16 cellular contexts compared by ENCODE assay signal in the genomic region with DNA sequence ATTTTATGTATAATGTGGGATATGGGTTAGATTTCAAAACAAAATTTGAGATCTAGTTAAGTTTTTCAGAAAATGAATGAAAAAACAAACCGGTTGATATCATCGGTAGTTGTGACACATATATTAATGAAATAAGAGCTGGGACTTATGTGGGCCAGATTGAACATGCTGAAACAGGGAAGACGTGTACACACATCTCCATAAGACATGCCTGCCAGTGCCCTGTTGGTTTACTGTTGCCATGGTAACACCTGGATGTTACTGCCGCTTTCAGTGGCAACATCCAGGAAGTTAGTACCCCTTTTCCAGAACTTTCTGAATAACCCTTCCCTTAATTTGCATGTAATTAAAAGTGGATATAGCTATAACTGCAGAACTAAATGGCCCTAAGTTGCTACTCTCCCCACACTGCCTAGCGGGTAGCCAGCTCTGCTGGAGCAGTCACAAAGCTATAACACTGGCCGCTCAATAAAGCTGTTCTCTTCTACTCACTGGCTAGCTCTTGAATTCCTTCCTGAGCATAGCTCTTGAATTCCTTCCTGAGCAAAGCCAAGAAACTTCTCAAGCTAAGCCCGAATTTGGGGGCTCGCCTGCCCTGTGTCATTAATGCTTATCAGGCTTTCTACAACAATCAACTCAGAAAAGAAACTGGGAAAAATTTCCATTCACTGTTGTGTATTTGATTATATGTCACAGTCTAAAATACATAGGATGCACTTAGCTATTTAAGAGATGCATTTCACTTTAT.
"Had no signal": no experiment of that assay in that cellular context is flagged by ENCODE, and none has a peak within 500 bp of the region (broad histone marks: within the 10 kb centered on the region; RNA-seq: fewer than 3 reads in every experiment).

No MANE protein-coding gene starts in this region.

- H3K4me3 Mint-ChIP-seq: activated T-helper 17 cell treated with anti-CD3 and anti-CD28 coated beads, Interleukin-2, amount 50 U/mL, for 72 hours; dendritic cell treated with granulocyte-macrophage colony-stimulating factor and Interleukin-4, amounts not matched to agents 40 ng/mL and 50 ng/mL, for 4 days; naive B cell; stimulated activated effector memory CD8-positive, alpha-beta T cell treated with anti-CD3 and anti-CD28 coated beads, Interleukin-12 subunit alpha, Interleukin-12 subunit beta, amount 100 ng/mL, for 72 hours had no signal

- H3K27me3 ChIP-seq: brain microvascular endothelial cell, gastrocnemius medialis, heart left ventricle, pancreas had no signal

- H3K4me1 Mint-ChIP-seq: activated T-helper 17 cell treated with anti-CD3 and anti-CD28 coated beads, Interleukin-2, amount 50 U/mL, for 72 hours; naive B cell; stimulated activated effector memory CD8-positive, alpha-beta T cell treated with anti-CD3 and anti-CD28 coated beads, Interleukin-12 subunit alpha, Interleukin-12 subunit beta, amount 100 ng/mL, for 72 hours had no signal

- H3K9me3 ChIP-seq: gastrocnemius medialis, heart left ventricle, pancreas, thoracic aorta had no signal

- H3K4me3 ChIP-seq: gastrocnemius medialis, heart left ventricle, lung, pancreas, thoracic aorta had no signal

- H3K36me3 ChIP-seq: brain microvascular endothelial cell, gastrocnemius medialis, heart left ventricle, pancreas, thoracic aorta had no signal

- H3K4me1 ChIP-seq: gastrocnemius medialis had no signal

- DNase-seq: activated CD4-positive, CD25-positive, alpha-beta regulatory T cell treated with anti-CD3 and anti-CD28 coated beads, Interleukin-2, amount 50 U/mL, for 72 hours; activated naive CD4-positive, alpha-beta T cell treated with Interleukin-2 at 50 U/mL for 16 hours; anterior cingulate cortex; brain microvascular endothelial cell; effector memory CD4-positive, alpha-beta T cell; gastrocnemius medialis; heart left ventricle; naive B cell; pancreas; T-helper 9 cell had no signal

- FAIRE-seq: pancreas, urothelium cell line had no signal

- H3K36me3 Mint-ChIP-seq: naive B cell; stimulated activated effector memory CD8-positive, alpha-beta T cell treated with anti-CD3 and anti-CD28 coated beads, Interleukin-12 subunit alpha, Interleukin-12 subunit beta, amount 100 ng/mL, for 72 hours had no signal

- H3K27ac ChIP-seq: brain microvascular endothelial cell, gastrocnemius medialis, pancreas, thoracic aorta had no signal

- H3K27me3 Mint-ChIP-seq: activated T-helper 17 cell treated with anti-CD3 and anti-CD28 coated beads, Interleukin-2, amount 50 U/mL, for 72 hours; dendritic cell treated with granulocyte-macrophage colony-stimulating factor and Interleukin-4, amounts not matched to agents 40 ng/mL and 50 ng/mL, for 4 days; naive B cell had no signal

- ATAC-seq: activated T-helper 17 cell treated with anti-CD3 and anti-CD28 coated beads, Interleukin-2, amount 50 U/mL, for 72 hours; gastrocnemius medialis; pancreas; stimulated activated effector memory CD8-positive, alpha-beta T cell treated with anti-CD3 and anti-CD28 coated beads, Interleukin-12 subunit alpha, Interleukin-12 subunit beta, amount 100 ng/mL, for 72 hours had no signal
